Comparison of ENCODE assay signal across 15 cellular contexts in genomic region chr17:51189162-51189561, GRCh38. TPM values are rescaled to one million over a fixed set of nuclear protein-coding genes. Genes with fewer than 3 reads are reported as not detected.
DNase-seq lines count a peak whose midpoint lies in the region; ATAC-seq, FAIRE-seq and TF ChIP-seq lines count a peak whose summit lies in the region.
"Had no signal": no experiment of that assay in that cellular context is flagged by ENCODE, and none has a peak within 500 bp of the region (broad histone marks: within the 10 kb centered on the region; RNA-seq: fewer than 3 reads in every experiment).

No MANE protein-coding gene starts in this region.

- CTCF ChIA-PET in K562 (lab: Yijun Ruan, JAX; ENCODE audit: low intra/inter-chr PET ratio): no interaction called here

- H3K4me1 Mint-ChIP-seq in activated naive CD8-positive, alpha-beta T cell (ENCODE audit: low read depth): peaks cover 4% of the 10 kb centered on the region
- H3K4me1 Mint-ChIP-seq in activated naive CD8-positive, alpha-beta T cell treated with anti-CD3 and anti-CD28 coated beads, Interleukin-2, amount 50 U/mL, for 24 hours: no peaks in the 10 kb centered on the region
- H3K4me1 Mint-ChIP-seq: B cell, GM23338 had no signal

- peaks cover 7% of the 10 kb centered on the region for H3K36me3 Mint-ChIP-seq in activated naive CD8-positive, alpha-beta T cell
- peaks cover 24% of the 10 kb centered on the region for H3K36me3 Mint-ChIP-seq in activated naive CD8-positive, alpha-beta T cell treated with anti-CD3 and anti-CD28 coated beads, Interleukin-2, amount 50 U/mL, for 24 hours (ENCODE audit: low read depth)

- H3K27ac ChIP-seq in K562 (ENCODE audit: extremely low read depth, low read depth, low read length) (no peak overlapping the region), osteoblast (ENCODE audit: low read depth, low read length) (peak overlapping the region; percentile 20), vagina (no peak overlapping the region)

- ATAC-seq in activated naive CD8-positive, alpha-beta T cell treated with anti-CD3 and anti-CD28 coated beads, Interleukin-2, amount 50 U/mL, for 24 hours: no peak
- no peak for ATAC-seq in K562
- ATAC-seq in HG02642 (IDR thresholded peaks at IDR 0.05; ENCODE audit: poor library complexity, unreplicated experiment): no peak
- ATAC-seq: GM23338 had no signal

- H3K4me2 ChIP-seq in K562 (ENCODE audit: insufficient read depth, low read length): no peak overlapping the region
- H3K4me2 ChIP-seq in osteoblast (ENCODE audit: insufficient read depth, low read length): no peak overlapping the region
- H3K4me2 ChIP-seq: GM23338 had no signal

- H3K36me3 ChIP-seq in K562 (ENCODE audit: control insufficient read depth, insufficient read depth, low read length) (peaks cover 74% of the 10 kb centered on the region), osteoblast (ENCODE audit: insufficient read depth, low read length) (peaks cover 28% of the 10 kb centered on the region), vagina (peaks cover 0 to 44% of the 10 kb centered on the region in 2 donors)

- no peaks in the 10 kb centered on the region for H3K9me3 ChIP-seq in K562 (replicated peaks; ENCODE audit: control insufficient read depth, insufficient read depth, low read depth, low read length)
- no peaks in the 10 kb centered on the region for H3K9me3 ChIP-seq in osteoblast (ENCODE audit: low read depth, low read length)
- H3K9me3 ChIP-seq in vagina: no peaks in the 10 kb centered on the region

- H3K27me3 Mint-ChIP-seq in activated naive CD8-positive, alpha-beta T cell: no peaks in the 10 kb centered on the region
- H3K27me3 Mint-ChIP-seq in activated naive CD8-positive, alpha-beta T cell treated with anti-CD3 and anti-CD28 coated beads, Interleukin-2, amount 50 U/mL, for 24 hours: no peaks in the 10 kb centered on the region
- H3K27me3 Mint-ChIP-seq: B cell; CD4-positive, alpha-beta T cell had no signal

- intact Hi-C loops in K562 (cut with micrococcal nuclease): no loop called here
- intact Hi-C loops in vagina (cut with DNase I): no loop called here

- no peaks in the 10 kb centered on the region for H3K4me1 ChIP-seq in K562 (replicated peaks in 1 of 2; ENCODE audit: control insufficient read depth in 2 of 2, insufficient read depth in 2 of 2, low read length in 2 of 2)
- H3K4me1 ChIP-seq in osteoblast (ENCODE audit: insufficient read depth, low read length): no peaks in the 10 kb centered on the region
- no peaks in the 10 kb centered on the region for H3K4me1 ChIP-seq in vagina

- in situ Hi-C loops in K562 (cut with MboI): no loop called here

- H3K79me2 ChIP-seq in K562 (ENCODE audit: control insufficient read depth, insufficient read depth, low read length): no peaks in the 10 kb centered on the region
- no peaks in the 10 kb centered on the region for H3K79me2 ChIP-seq in osteoblast (ENCODE audit: insufficient read depth, low read length)

- POLR2A ChIA-PET in K562 (lab: Yijun Ruan, JAX): interaction anchor here (1.1 kb wide), 1 partner anchor 8 kb away, joined by 3 read pairs; no protein-coding TSS in a partner anchor

- no peak overlapping the region for H3K9ac ChIP-seq in K562 (ENCODE audit: insufficient read depth in 1 of 2, low read depth in 2 of 2, low read length in 2 of 2)

- no peak for DNase-seq in activated naive CD8-positive, alpha-beta T cell treated with anti-CD3 and anti-CD28 coated beads, Interleukin-2, amount 50 U/mL, for 24 hours
- DNase-seq in K562 (ENCODE audit: extremely low read depth in 1 of 4, low spot score in 3 of 4) (no peak), osteoblast (ENCODE audit: insufficient read length, low spot score, missing footprints) (peak; percentile 22), vagina (ENCODE audit: extremely low spot score in 2 of 2) (no peak)
- DNase-seq in effector CD4-positive, alpha-beta T cell: no peak
- DNase-seq: C1 segment of cervical spinal cord; CD4-positive, alpha-beta T cell; DMS79; H7 had no signal

- BruUV-seq in K562 (replicated peaks; lab: Mats Ljungman, UMichigan): no TSS peak

- no peak for TF ChIP-seq CTCF in K562 (IDR thresholded peaks at IDR 0.05 in 2 of 3, conservative IDR thresholded peaks at IDR 0.05 in 1 of 3; ENCODE audit: insufficient read depth in 2 of 3, low read depth in 1 of 3, low read length in 3 of 3)
- TF ChIP-seq CTCF in osteoblast (IDR thresholded peaks at IDR 0.05; ENCODE audit: extremely low read depth, low read depth, low read length): no peak
- TF ChIP-seq CTCF in vagina (IDR thresholded peaks at IDR 0.05): no peak

- peak overlapping the region; percentile 54 for H3K27ac Mint-ChIP-seq in activated naive CD8-positive, alpha-beta T cell
- H3K27ac Mint-ChIP-seq in activated naive CD8-positive, alpha-beta T cell treated with anti-CD3 and anti-CD28 coated beads, Interleukin-2, amount 50 U/mL, for 24 hours: no peak overlapping the region
- H3K27ac Mint-ChIP-seq: B cell; CD4-positive, alpha-beta T cell; GM23338 had no signal

- H3K4me3 ChIP-seq in K562 (no peak overlapping the region), osteoblast (ENCODE audit: insufficient read depth, low read length) (no peak overlapping the region), vagina (no peak overlapping the region)
- H3K4me3 ChIP-seq: GM23338 had no signal

- no peaks in the 10 kb centered on the region for H3K9me1 ChIP-seq in K562 (ENCODE audit: control insufficient read depth, insufficient read depth, low read length)

- no peak for FAIRE-seq in K562 (lab: Jason Lieb, UNC)
- FAIRE-seq: GM12891, HTR-8/SVneo had no signal

- H2AFZ ChIP-seq in K562 (ENCODE audit: low read depth, low read length) (no peak overlapping the region), osteoblast (ENCODE audit: low read length) (no peak overlapping the region)
- H2AFZ ChIP-seq: GM23338 had no signal

- no peaks in the 10 kb centered on the region for H3K9me3 Mint-ChIP-seq in activated naive CD8-positive, alpha-beta T cell (ENCODE audit: low read depth)
- no peaks in the 10 kb centered on the region for H3K9me3 Mint-ChIP-seq in activated naive CD8-positive, alpha-beta T cell treated with anti-CD3 and anti-CD28 coated beads, Interleukin-2, amount 50 U/mL, for 24 hours
- H3K9me3 Mint-ChIP-seq: CD4-positive, alpha-beta T cell; GM23338 had no signal

- TF ChIP-seq EP300 in K562 (IDR thresholded peaks at IDR 0.05; ENCODE audit: low read length): no peak

- no peak for TF ChIP-seq RAD21 in K562 (CRISPR knock-in tag; conservative IDR thresholded peaks at IDR 0.05 in 1 of 2, IDR thresholded peaks at IDR 0.05 in 1 of 2)

- H4K20me1 ChIP-seq in K562 (replicated peaks; ENCODE audit: control insufficient read depth, insufficient read depth, low read length) (no peaks in the 10 kb centered on the region), osteoblast (ENCODE audit: insufficient read depth, low read length) (no peaks in the 10 kb centered on the region)

- H3K27me3 ChIP-seq in K562 (ENCODE audit: control insufficient read depth in 2 of 2, insufficient read depth in 2 of 2, low read length in 2 of 2) (no peaks in the 10 kb centered on the region), osteoblast (ENCODE audit: insufficient read depth, low read length) (no peaks in the 10 kb centered on the region), vagina (no peaks in the 10 kb centered on the region)

- no peak overlapping the region for H3K4me3 Mint-ChIP-seq in activated naive CD8-positive, alpha-beta T cell
- no peak overlapping the region for H3K4me3 Mint-ChIP-seq in activated naive CD8-positive, alpha-beta T cell treated with anti-CD3 and anti-CD28 coated beads, Interleukin-2, amount 50 U/mL, for 24 hours
- H3K4me3 Mint-ChIP-seq: B cell; CD4-positive, alpha-beta T cell; GM23338 had no signal

- no peak for TF ChIP-seq POLR2A in K562 (conservative IDR thresholded peaks at IDR 0.05)
- TF ChIP-seq POLR2A in vagina (IDR thresholded peaks at IDR 0.05): no peak

TF ChIP-seq in K562, 482 proteins besides CTCF, POLR2A, EP300 and RAD21 (continues in another document):
- no peak for TF ChIP-seq ZNF24 (IDR thresholded peaks at IDR 0.05)

RNA-seq across cellular contexts. Expression of gene NME2, which starts 23.0 kb away (rescaled TPM):
- total RNA-seq in K562 (2011; cell fraction: chromatin; rRNA removed; ENCODE audit: low replicate concordance): 64.0 and 91.2 TPM in 2 replicates
- 177 and 196 TPM in 2 replicates for total RNA-seq in K562 (2011; cell fraction: nucleolus; rRNA removed)
- 176 and 374 TPM in 2 replicates for total RNA-seq in K562 (2011; cell fraction: nucleoplasm; rRNA removed)
- 1,010 and 1,072 TPM in 2 replicates for total RNA-seq in K562 (2014; rRNA removed)
- 763 and 827 TPM in 2 replicates for total RNA-seq in K562 (2014; rRNA removed; fragmentation: Illumina TruSeq; extraction: Trizol)
- 783 and 790 TPM in 2 replicates for total RNA-seq in K562 (2015; rRNA removed; fragmentation: Illumina TruSeq; extraction: Trizol)
- 1,055 and 1,182 TPM in 2 replicates for total RNA-seq in K562 (2021)
- polyA plus RNA-seq in K562 (2011; rRNA removed): 1,026 and 1,088 TPM in 2 replicates
- polyA plus RNA-seq in K562 (2011; cell fraction: cytosol; rRNA removed): 921 and 948 TPM in 2 replicates
- polyA plus RNA-seq in K562 (2011; cell fraction: nucleus; rRNA removed): 355 and 443 TPM in 2 replicates
- polyA plus RNA-seq in K562 (2012): 987 and 1,336 TPM in 2 replicates
- 723 and 886 TPM in 2 replicates for polyA plus RNA-seq in K562 (2014; fragmentation: Illumina TruSeq; extraction: Trizol)
- 100 to 1,000 TPM; 684 to 924 TPM for polyA plus RNA-seq in K562 (2014; fragmentation: Nextera tagmentation; extraction: Ambion mirVana)
- polyA plus RNA-seq in K562 (2014; rRNA removed): 1,202 and 1,445 TPM in 2 replicates
- polyA minus RNA-seq in K562 (2011; rRNA and poly(A)+ RNA removed): 346 and 369 TPM in 2 replicates
- 154 and 166 TPM in 2 replicates for polyA minus RNA-seq in K562 (2011; cell fraction: cytosol; rRNA and poly(A)+ RNA removed)
- 61.1 and 93.0 TPM in 2 replicates for polyA minus RNA-seq in K562 (2011; cell fraction: nucleus; rRNA and poly(A)+ RNA removed)
- 512 and 524 TPM in 2 replicates for total RNA-seq in osteoblast
- total RNA-seq in vagina: 468 TPM

RNA-seq across cellular contexts. Expression of gene NME1, which starts 35.8 kb away (rescaled TPM):
- 89.8 and 104 TPM in 2 replicates for total RNA-seq in K562 (2011; cell fraction: chromatin; rRNA removed; ENCODE audit: low replicate concordance)
- 98.7 and 106 TPM in 2 replicates for total RNA-seq in K562 (2011; cell fraction: nucleolus; rRNA removed)
- total RNA-seq in K562 (2011; cell fraction: nucleoplasm; rRNA removed): 131 and 159 TPM in 2 replicates
- total RNA-seq in K562 (2014; rRNA removed): 478 and 508 TPM in 2 replicates
- 502 and 525 TPM in 2 replicates for total RNA-seq in K562 (2014; rRNA removed; fragmentation: Illumina TruSeq; extraction: Trizol)
- 436 and 449 TPM in 2 replicates for total RNA-seq in K562 (2015; rRNA removed; fragmentation: Illumina TruSeq; extraction: Trizol)
- total RNA-seq in K562 (2021): 479 and 509 TPM in 2 replicates
- 571 and 796 TPM in 2 replicates for polyA plus RNA-seq in K562 (2011; rRNA removed)
- polyA plus RNA-seq in K562 (2011; cell fraction: cytosol; rRNA removed): 606 and 672 TPM in 2 replicates
- polyA plus RNA-seq in K562 (2011; cell fraction: nucleus; rRNA removed): 154 and 260 TPM in 2 replicates
- polyA plus RNA-seq in K562 (2012): 169 and 564 TPM in 2 replicates
- polyA plus RNA-seq in K562 (2014; fragmentation: Illumina TruSeq; extraction: Trizol): 598 and 604 TPM in 2 replicates
- polyA plus RNA-seq in K562 (2014; fragmentation: Nextera tagmentation; extraction: Ambion mirVana): 1,000 to 10,000 TPM; 1,450 to 1,588 TPM
- polyA plus RNA-seq in K562 (2014; rRNA removed): 670 and 766 TPM in 2 replicates
- 333 and 372 TPM in 2 replicates for polyA minus RNA-seq in K562 (2011; rRNA and poly(A)+ RNA removed)
- 67.9 and 75.3 TPM in 2 replicates for polyA minus RNA-seq in K562 (2011; cell fraction: cytosol; rRNA and poly(A)+ RNA removed)
- 30.3 and 41.3 TPM in 2 replicates for polyA minus RNA-seq in K562 (2011; cell fraction: nucleus; rRNA and poly(A)+ RNA removed)
- total RNA-seq in osteoblast: 53.6 and 58.6 TPM in 2 replicates
- total RNA-seq in vagina: 50.8 TPM
